In the genomic region with DNA sequence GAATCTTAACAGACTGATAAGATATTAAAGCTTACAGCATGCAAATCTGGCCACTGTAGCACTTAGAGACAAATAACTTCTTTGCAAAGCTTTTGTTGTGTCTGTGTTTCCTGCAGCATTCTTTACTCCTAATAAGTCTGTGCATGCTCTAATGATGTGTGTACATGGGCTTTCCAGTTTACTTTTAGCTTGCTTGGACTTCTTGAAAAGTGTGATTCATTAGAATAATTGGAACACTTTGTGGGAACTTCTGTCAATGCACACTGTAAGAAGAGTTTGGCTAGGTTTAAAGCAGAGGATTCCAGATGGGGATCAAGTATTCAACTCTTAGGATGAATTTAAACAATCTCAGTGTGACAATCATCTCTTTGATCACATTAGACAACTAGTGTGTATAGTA, we compare ENCODE assay signal across 34 cellular contexts. TPM values are rescaled to one million over a fixed set of nuclear protein-coding genes. Genes with fewer than 3 reads are reported as not detected.
A peak's percentile ranks its signal among the peaks of the same experiment; 100 is the strongest.
DNase-seq lines count a peak whose midpoint lies in the region; ATAC-seq and TF ChIP-seq lines count a peak whose summit lies in the region.
"Had no signal": no experiment of that assay in that cellular context is flagged by ENCODE, and none has a peak within 500 bp of the region (broad histone marks: within the 10 kb centered on the region; RNA-seq: fewer than 3 reads in every experiment).

No MANE protein-coding gene starts in this region.

- TF ChIP-seq CTCF in epithelial cell of esophagus (IDR thresholded peaks at IDR 0.05; ENCODE audit: insufficient read depth, low read depth, low read length, missing control alignments): no peak
- TF ChIP-seq CTCF in lower lobe of right lung (IDR thresholded peaks at IDR 0.05): no peak

- no peaks in the 10 kb centered on the region for H3K27me3 Mint-ChIP-seq in activated CD4-positive, alpha-beta T cell treated with anti-CD3 and anti-CD28 coated beads for 36 hours
- H3K27me3 Mint-ChIP-seq: activated T-helper 17 cell treated with anti-CD3 and anti-CD28 coated beads, Interleukin-2, amount 50 U/mL, for 72 hours; progenitor cell of endocrine pancreas had no signal

- DNase-seq in AG08395 (ENCODE audit: low spot score) (peak; percentile 25), LHCN-M2 (ENCODE audit: low read depth) (peak; percentile 44), epithelial cell of esophagus (ENCODE audit: low read depth) (peak; percentile 81), kidney tubule cell (ENCODE audit: low spot score) (peak; percentile 33), lower lobe of right lung (no peak), posterior vena cava (ENCODE audit: low spot score) (no peak), LoVo (ENCODE audit: low spot score) (no peak)
- no peak for DNase-seq in activated CD4-positive, alpha-beta T cell treated with anti-CD3 and anti-CD28 coated beads for 36 hours
- DNase-seq: activated CD4-positive, alpha-beta T cell treated with anti-CD3 and anti-CD28 coated beads, Interleukin-2, amount 50 U/mL, for 4 hours; activated CD8-positive, alpha-beta memory T cell treated with anti-CD3 and anti-CD28 coated beads, Interleukin-2, amount 50 U/mL, for 4 hours; aorta; DMS53; dorsolateral prefrontal cortex; GDM1; hypothalamus; NCI-H1105; NCI-H2029; NCI-H226; NCI-H774; nephron progenitor cell; stimulated activated CD8-positive, alpha-beta memory T cell treated with anti-CD3 and anti-CD28 coated beads, Interleukin-4, amount 100 ng/mL, for 48 hours; T1000 had no signal

- H3K36me3 ChIP-seq in lower lobe of right lung: no peaks in the 10 kb centered on the region
- H3K36me3 ChIP-seq: BLaER1, tibial nerve had no signal

- no peak overlapping the region for H3K4me3 Mint-ChIP-seq in activated CD4-positive, alpha-beta T cell treated with anti-CD3 and anti-CD28 coated beads for 36 hours
- H3K4me3 Mint-ChIP-seq: activated T-helper 17 cell treated with anti-CD3 and anti-CD28 coated beads, Interleukin-2, amount 50 U/mL, for 72 hours; nephron progenitor cell; WTC11 had no signal

- no peaks in the 10 kb centered on the region for H3K27me3 ChIP-seq in lower lobe of right lung (ENCODE audit: low read depth)
- H3K27me3 ChIP-seq: BLaER1, dorsolateral prefrontal cortex, tibial nerve had no signal

- H3K4me1 Mint-ChIP-seq in activated CD4-positive, alpha-beta T cell treated with anti-CD3 and anti-CD28 coated beads for 36 hours: peaks cover 3% of the 10 kb centered on the region
- H3K4me1 Mint-ChIP-seq: activated T-helper 17 cell treated with anti-CD3 and anti-CD28 coated beads, Interleukin-2, amount 50 U/mL, for 72 hours; WTC11 had no signal

- CTCF ChIA-PET in activated CD4-positive, alpha-beta T cell treated with anti-CD3 and anti-CD28 coated beads for 36 hours (lab: Charles Lee): interaction anchor here (0.6 kb wide), 1 partner anchor 26 kb away, joined by 3 read pairs; no protein-coding TSS in a partner anchor

- H3K27ac Mint-ChIP-seq in activated CD4-positive, alpha-beta T cell treated with anti-CD3 and anti-CD28 coated beads for 36 hours: no peak overlapping the region
- H3K27ac Mint-ChIP-seq: activated naive CD4-positive, alpha-beta T cell treated with anti-CD3 and anti-CD28 coated beads, Interleukin-2, amount 50 U/mL, for 72 hours; activated T-helper 17 cell treated with anti-CD3 and anti-CD28 coated beads, Interleukin-2, amount 50 U/mL, for 72 hours; nephron progenitor cell; progenitor cell of endocrine pancreas; WTC11 had no signal

- intact Hi-C loops in lower lobe of right lung (cut with DNase I) (no loop called here), posterior vena cava (cut with DNase I) (no loop called here)
- intact Hi-C loops in activated CD4-positive, alpha-beta T cell treated with anti-CD3 and anti-CD28 coated beads for 36 hours (cut with DNase I, micrococcal nuclease): no loop called here

- no peaks in the 10 kb centered on the region for H3K36me3 Mint-ChIP-seq in activated CD4-positive, alpha-beta T cell treated with anti-CD3 and anti-CD28 coated beads for 36 hours (ENCODE audit: low read depth)
- H3K36me3 Mint-ChIP-seq: activated naive CD4-positive, alpha-beta T cell treated with anti-CD3 and anti-CD28 coated beads, Interleukin-2, amount 50 U/mL, for 72 hours; WTC11 had no signal

- no peak overlapping the region for H3K27ac ChIP-seq in lower lobe of right lung
- H3K27ac ChIP-seq: BLaER1, dorsolateral prefrontal cortex, HL-60, tibial nerve had no signal

- H3K4me1 ChIP-seq in lower lobe of right lung: no peaks in the 10 kb centered on the region
- H3K4me1 ChIP-seq: BLaER1 had no signal

- POLR2A ChIA-PET in activated CD4-positive, alpha-beta T cell treated with anti-CD3 and anti-CD28 coated beads for 36 hours (lab: Charles Lee): no interaction called here

- ATAC-seq in lower lobe of right lung: no peak
- no peak for ATAC-seq in activated CD4-positive, alpha-beta T cell treated with anti-CD3 and anti-CD28 coated beads for 36 hours
- ATAC-seq: activated naive CD4-positive, alpha-beta T cell treated with anti-CD3 and anti-CD28 coated beads, Interleukin-2, amount 50 U/mL, for 72 hours; activated T-helper 17 cell treated with anti-CD3 and anti-CD28 coated beads, Interleukin-2, amount 50 U/mL, for 72 hours; HepG2; Right ventricle myocardium inferior; WTC11 had no signal

- H3K9me3 ChIP-seq in lower lobe of right lung: no peaks in the 10 kb centered on the region
- H3K9me3 ChIP-seq: BLaER1, tibial nerve had no signal

- H3K4me3 ChIP-seq in epithelial cell of esophagus (ENCODE audit: low read length) (no peak overlapping the region), lower lobe of right lung (no peak overlapping the region)
- H3K4me3 ChIP-seq: BLaER1, dorsolateral prefrontal cortex, tibial nerve had no signal

- peaks cover 4% of the 10 kb centered on the region for H3K9me3 Mint-ChIP-seq in activated CD4-positive, alpha-beta T cell treated with anti-CD3 and anti-CD28 coated beads for 36 hours (ENCODE audit: low read depth)
- H3K9me3 Mint-ChIP-seq: activated T-helper 17 cell treated with anti-CD3 and anti-CD28 coated beads, Interleukin-2, amount 50 U/mL, for 72 hours; nephron progenitor cell; WTC11 had no signal

RNA-seq across cellular contexts. Expression of gene TINAG, which starts 22.1 kb away (rescaled TPM):
- total RNA-seq in LHCN-M2 (2014; rRNA removed) (0.13 and 0.29 TPM in 2 replicates), lower lobe of right lung (not detected), posterior vena cava (not detected)
- polyA plus RNA-seq in LHCN-M2 (2012): not detected
- total RNA-seq in activated CD4-positive, alpha-beta T cell treated with anti-CD3 and anti-CD28 coated beads for 36 hours: not detected
- total RNA-seq: activated naive CD4-positive, alpha-beta T cell treated with anti-CD3 and anti-CD28 coated beads, Interleukin-2, amount 50 U/mL, for 72 hours; activated T-helper 17 cell treated with anti-CD3 and anti-CD28 coated beads, Interleukin-2, amount 50 U/mL, for 72 hours; aorta; H1; liver; mononuclear cell; progenitor cell of endocrine pancreas; Right ventricle myocardium inferior; WTC11 had no signal
- polyA plus RNA-seq: H1, liver had no signal

Comparison
In these comparisons a context has a peak if more than half of its experiments do, and no peak if none do; other contexts are left out.
1. DNase-seq: peak in AG08395 (single experiment), LHCN-M2 (single experiment), epithelial cell of esophagus (single experiment) and kidney tubule cell (single experiment); none in lower lobe of right lung (single experiment), activated CD4-positive, alpha-beta T cell treated with anti-CD3 and anti-CD28 coated beads for 36 hours (single experiment), posterior vena cava (single experiment) and LoVo (single experiment).